Comparison of ENCODE assay signal across 11 cellular contexts in the genomic region with DNA sequence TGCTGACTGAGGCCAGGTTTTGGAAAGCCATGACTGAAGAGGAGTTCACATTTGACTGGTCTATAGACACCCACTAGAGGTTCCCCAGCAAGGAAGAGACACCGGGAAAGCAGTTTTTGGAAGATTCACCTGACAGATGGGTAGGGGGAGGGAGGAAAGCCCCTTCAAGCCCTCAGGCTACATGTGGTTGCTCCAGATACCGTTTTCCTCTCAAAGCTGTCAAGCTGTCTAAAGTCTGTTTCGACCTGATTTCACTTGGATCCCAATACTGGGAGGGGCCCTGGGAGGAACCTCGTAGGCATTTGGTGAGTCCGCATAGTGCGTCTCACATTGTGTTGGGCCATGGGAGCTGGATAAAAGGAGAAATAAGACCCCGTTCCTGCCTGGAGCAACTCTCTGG. TPM values are rescaled to one million over a fixed set of nuclear protein-coding genes. Genes with fewer than 3 reads are reported as not detected.
DNase-seq lines count a peak whose midpoint lies in the region; ATAC-seq and TF ChIP-seq lines count a peak whose summit lies in the region.
"Had no signal": no experiment of that assay in that cellular context is flagged by ENCODE, and none has a peak within 500 bp of the region (broad histone marks: within the 10 kb centered on the region; RNA-seq: fewer than 3 reads in every experiment).

No MANE protein-coding gene starts in this region.

- H3K27me3 ChIP-seq in left lung, result peaks cover 0 to 62% of the 10 kb centered on the region in 2 donors

- peaks cover 9% of the 10 kb centered on the region for H3K9me3 Mint-ChIP-seq in activated CD4-positive, alpha-beta T cell treated with anti-CD3 and anti-CD28 coated beads for 36 hours (ENCODE audit: low read depth)
- peaks cover 8% of the 10 kb centered on the region for H3K9me3 Mint-ChIP-seq in activated T-helper 17 cell treated with anti-CD3 and anti-CD28 coated beads, Interleukin-2, amount 50 U/mL, for 72 hours

- H3K27me3 Mint-ChIP-seq in activated CD4-positive, alpha-beta T cell treated with anti-CD3 and anti-CD28 coated beads for 36 hours, result peaks cover 9% of the 10 kb centered on the region
- no peaks in the 10 kb centered on the region for H3K27me3 Mint-ChIP-seq in activated T-helper 17 cell treated with anti-CD3 and anti-CD28 coated beads, Interleukin-2, amount 50 U/mL, for 72 hours
- H3K27me3 Mint-ChIP-seq: stimulated activated memory B cell treated with anti-CD40 and anti-IgM and Interleukin-4, amounts not matched to agents 10 μg/mL and 1 μg/mL and 100 μg/mL, for 72 hours had no signal

- H3K27ac ChIP-seq in left lung, result peak overlapping the region; percentile 88 to 96
- H3K27ac ChIP-seq in substantia nigra (ENCODE audit: low read depth, low read length, poor library complexity, severe bottlenecking), result peak overlapping the region; percentile 80

- peaks cover 7 to 31% of the 10 kb centered on the region in 2 donors for H3K4me1 ChIP-seq in left lung

- no peak for ATAC-seq in activated CD4-positive, alpha-beta T cell treated with anti-CD3 and anti-CD28 coated beads for 36 hours
- no peak for ATAC-seq in activated T-helper 17 cell treated with anti-CD3 and anti-CD28 coated beads, Interleukin-2, amount 50 U/mL, for 72 hours (replicated peaks)
- ATAC-seq in left lung (no peak), esophagus mucosa (no peak), GM19351 (IDR thresholded peaks at IDR 0.05; ENCODE audit: unreplicated experiment) (no peak)

- peak overlapping the region; percentile 77 for H3K4me3 Mint-ChIP-seq in activated CD4-positive, alpha-beta T cell treated with anti-CD3 and anti-CD28 coated beads for 36 hours
- H3K4me3 Mint-ChIP-seq in activated T-helper 17 cell treated with anti-CD3 and anti-CD28 coated beads, Interleukin-2, amount 50 U/mL, for 72 hours, result peak overlapping the region; percentile 81

- H3K27ac Mint-ChIP-seq in activated CD4-positive, alpha-beta T cell treated with anti-CD3 and anti-CD28 coated beads for 36 hours, result no peak overlapping the region
- peak overlapping the region; percentile 74 for H3K27ac Mint-ChIP-seq in activated T-helper 17 cell treated with anti-CD3 and anti-CD28 coated beads, Interleukin-2, amount 50 U/mL, for 72 hours
- H3K27ac Mint-ChIP-seq: activated naive CD4-positive, alpha-beta T cell treated with anti-CD3 and anti-CD28 coated beads, Interleukin-2, amount 10 ng/mL, durations not matched to agents 7 days and 5 days had no signal

- TF ChIP-seq CTCF in left lung (IDR thresholded peaks at IDR 0.05), result no peak

- no peaks in the 10 kb centered on the region for H3K9me3 ChIP-seq in left lung

- POLR2A ChIA-PET in activated CD4-positive, alpha-beta T cell treated with anti-CD3 and anti-CD28 coated beads for 36 hours (lab: Charles Lee), result interaction anchor here (2.2 kb wide), 1 partner anchor 15 kb away, joined by 15 read pairs; a partner anchor contains a TSS

- no peaks in the 10 kb centered on the region for H3K36me3 ChIP-seq in left lung

- intact Hi-C loops in activated CD4-positive, alpha-beta T cell treated with anti-CD3 and anti-CD28 coated beads for 36 hours (cut with DNase I, micrococcal nuclease), result loop anchor here in 1 of 2 experiments (5.0 kb wide), 1 partner anchor 101 kb away; a partner anchor contains a TSS
- intact Hi-C loops in left lung (cut with DNase I), result loop anchor here in 1 of 2 donors (10.0 kb wide), 1 partner anchor 58 kb away; no protein-coding TSS in a partner anchor

- DNase-seq in activated CD4-positive, alpha-beta T cell treated with anti-CD3 and anti-CD28 coated beads for 36 hours, result no peak
- DNase-seq in activated CD4-positive, alpha-beta T cell treated with anti-CD3 and anti-CD28 coated beads for 48 hours, result no peak
- DNase-seq in left lung (no peak), substantia nigra (lab: John Stamatoyannopoulos, UW) (no peak), GDM1 (lab: John Stamatoyannopoulos, UW) (no peak)

- CTCF ChIA-PET in activated CD4-positive, alpha-beta T cell treated with anti-CD3 and anti-CD28 coated beads for 36 hours (lab: Charles Lee), result interaction anchor here (0.7 to 9.7 kb wide), 9 partner anchors 10 to 122 kb away, joined by 3 to 156 read pairs (median 5); a partner anchor contains a TSS

- H3K36me3 Mint-ChIP-seq in activated CD4-positive, alpha-beta T cell treated with anti-CD3 and anti-CD28 coated beads for 36 hours (ENCODE audit: low read depth), result peaks cover 5% of the 10 kb centered on the region
- H3K36me3 Mint-ChIP-seq in activated T-helper 17 cell treated with anti-CD3 and anti-CD28 coated beads, Interleukin-2, amount 50 U/mL, for 72 hours (ENCODE audit: low read depth), result no peaks in the 10 kb centered on the region
- H3K36me3 Mint-ChIP-seq: activated naive CD4-positive, alpha-beta T cell treated with anti-CD3 and anti-CD28 coated beads, Interleukin-2, amount 10 ng/mL, durations not matched to agents 7 days and 5 days had no signal

- no peak overlapping the region for H3K4me3 ChIP-seq in left lung

- peaks cover 28% of the 10 kb centered on the region for H3K4me1 Mint-ChIP-seq in activated CD4-positive, alpha-beta T cell treated with anti-CD3 and anti-CD28 coated beads for 36 hours
- H3K4me1 Mint-ChIP-seq in activated T-helper 17 cell treated with anti-CD3 and anti-CD28 coated beads, Interleukin-2, amount 50 U/mL, for 72 hours, result peaks cover 6% of the 10 kb centered on the region

RNA-seq across cellular contexts. Expression of a gene that starts 1.7 kb away (rescaled TPM):
- 1 to 10 TPM; 1.8 to 2.7 TPM for total RNA-seq in activated CD4-positive, alpha-beta T cell treated with anti-CD3 and anti-CD28 coated beads for 36 hours
- 10 to 100 TPM in 1 of 2 donors, 1 to 10 TPM in 1; 2.4 to 20.2 TPM for total RNA-seq in activated T-helper 17 cell treated with anti-CD3 and anti-CD28 coated beads, Interleukin-2, amount 50 U/mL, for 72 hours
- total RNA-seq in left lung (100 to 1,000 TPM; 228 to 325 TPM), esophagus mucosa (74.0 TPM)

RNA-seq across cellular contexts. Expression of a gene that starts 15.4 kb away (rescaled TPM):
- total RNA-seq in activated CD4-positive, alpha-beta T cell treated with anti-CD3 and anti-CD28 coated beads for 36 hours, result 100 to 1,000 TPM; 250 to 288 TPM
- 100 to 1,000 TPM; 177 to 332 TPM for total RNA-seq in activated T-helper 17 cell treated with anti-CD3 and anti-CD28 coated beads, Interleukin-2, amount 50 U/mL, for 72 hours
- total RNA-seq in left lung (100 to 1,000 TPM; 200 to 237 TPM), esophagus mucosa (108 TPM)

RNA-seq across cellular contexts. Expression of a gene that starts 20.9 kb away (rescaled TPM):
- total RNA-seq in activated CD4-positive, alpha-beta T cell treated with anti-CD3 and anti-CD28 coated beads for 36 hours, result not detected
- not detected for total RNA-seq in activated T-helper 17 cell treated with anti-CD3 and anti-CD28 coated beads, Interleukin-2, amount 50 U/mL, for 72 hours
- total RNA-seq in left lung, result not detected
- not detected for total RNA-seq in esophagus mucosa
- total RNA-seq: frontal cortex had no signal

RNA-seq across cellular contexts. Expression of a gene that starts 37.6 kb away (rescaled TPM):
- 10 to 100 TPM; 46.8 to 48.6 TPM for total RNA-seq in activated CD4-positive, alpha-beta T cell treated with anti-CD3 and anti-CD28 coated beads for 36 hours
- 10 to 100 TPM; 20.6 to 61.4 TPM for total RNA-seq in activated T-helper 17 cell treated with anti-CD3 and anti-CD28 coated beads, Interleukin-2, amount 50 U/mL, for 72 hours
- total RNA-seq in left lung (10 to 100 TPM; 28.4 to 40.1 TPM), esophagus mucosa (13.7 TPM)

RNA-seq across cellular contexts. Expression of a gene that starts 48.0 kb away (rescaled TPM):
- 10 to 100 TPM; 79.0 to 81.1 TPM for total RNA-seq in activated CD4-positive, alpha-beta T cell treated with anti-CD3 and anti-CD28 coated beads for 36 hours
- 100 to 1,000 TPM in 1 of 2 donors, 10 to 100 TPM in 1; 62.3 to 117 TPM for total RNA-seq in activated T-helper 17 cell treated with anti-CD3 and anti-CD28 coated beads, Interleukin-2, amount 50 U/mL, for 72 hours
- total RNA-seq in left lung (10 to 100 TPM; 16.4 to 17.9 TPM), esophagus mucosa (5.7 TPM)
